In the genomic region with DNA sequence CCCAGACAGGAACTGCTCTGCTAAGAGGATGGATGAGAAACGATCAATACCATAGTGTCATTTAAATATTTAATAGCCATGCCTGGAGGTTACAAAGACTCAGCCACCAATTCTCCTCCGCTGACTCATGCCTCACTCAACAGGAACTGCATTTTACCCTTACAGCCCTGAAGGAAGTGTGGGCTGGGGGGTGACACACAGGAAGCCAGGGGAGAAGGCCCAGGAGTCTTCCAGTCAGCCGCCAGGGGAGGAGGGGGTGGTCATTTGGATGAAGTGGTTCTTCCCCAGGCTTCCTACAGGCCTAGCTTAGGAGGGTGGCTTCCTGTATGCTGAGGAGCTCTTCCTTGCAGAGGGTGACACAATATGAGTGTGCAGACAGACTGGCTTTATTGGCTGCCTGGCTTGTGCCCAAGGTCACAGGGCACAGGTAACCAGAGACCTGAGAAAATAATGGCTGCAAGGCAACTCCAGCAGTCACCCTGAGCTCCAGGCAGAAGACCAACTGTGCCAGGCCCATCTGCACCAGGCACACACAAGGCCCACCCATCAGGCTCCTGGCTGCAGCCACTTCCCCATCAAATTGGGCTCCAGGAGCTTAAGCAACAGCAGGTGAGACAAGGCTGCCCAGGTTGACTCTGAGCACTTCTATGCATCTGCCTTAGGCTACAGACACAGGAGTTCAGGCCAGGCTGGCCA, we compare ENCODE assay signal across 9 cellular contexts. TPM values are rescaled to one million over a fixed set of nuclear protein-coding genes. Genes with fewer than 3 reads are reported as not detected.
DNase-seq lines count a peak whose midpoint lies in the region; ATAC-seq lines count a peak whose summit lies in the region.
"Had no signal": no experiment of that assay in that cellular context is flagged by ENCODE, and none has a peak within 500 bp of the region (broad histone marks: within the 10 kb centered on the region; RNA-seq: fewer than 3 reads in every experiment).

No MANE protein-coding gene starts in this region.

- peak overlapping the region; percentile 55 for H3K9ac ChIP-seq in muscle layer of colon (ENCODE audit: low read length)
- H3K9ac ChIP-seq: KMS-11 had no signal

- peak overlapping the region; percentile 62 for H3K4me3 Mint-ChIP-seq in activated CD8-positive, alpha-beta T cell treated with anti-CD3 and anti-CD28 coated beads, Interleukin-2, amount 10 ng/mL, durations not matched to agents 7 days and 5 days
- H3K4me3 Mint-ChIP-seq in stimulated activated naive B cell treated with anti-CD40 and anti-IgM and Interleukin-4, amounts not matched to agents 10 μg/mL and 1 μg/mL and 100 μg/mL, for 72 hours: no peak overlapping the region

- CTCF ChIA-PET in activated CD8-positive, alpha-beta T cell treated with anti-CD3 and anti-CD28 coated beads, Interleukin-2, amount 10 ng/mL, durations not matched to agents 7 days and 5 days (lab: Charles Lee): interaction anchor here (0.7 to 9.6 kb wide), 8 partner anchors 9 to 71 kb away, joined by 4 to 922 read pairs (median 12); a partner anchor contains a TSS

- POLR2A ChIA-PET in activated CD8-positive, alpha-beta T cell treated with anti-CD3 and anti-CD28 coated beads, Interleukin-2, amount 10 ng/mL, durations not matched to agents 7 days and 5 days (lab: Charles Lee): interaction anchor here (0.6 to 14.6 kb wide), 12 partner anchors 9 to 60 kb away, joined by 3 to 329 read pairs (median 8); a partner anchor contains a TSS

- peaks cover 93% of the 10 kb centered on the region for H3K4me1 Mint-ChIP-seq in activated CD8-positive, alpha-beta T cell treated with anti-CD3 and anti-CD28 coated beads, Interleukin-2, amount 10 ng/mL, durations not matched to agents 7 days and 5 days (ENCODE audit: low read depth)
- H3K4me1 Mint-ChIP-seq in stimulated activated naive B cell treated with anti-CD40 and anti-IgM and Interleukin-4, amounts not matched to agents 10 μg/mL and 1 μg/mL and 100 μg/mL, for 72 hours: peaks cover 43 to 55% of the 10 kb centered on the region in 2 donors

- no peaks in the 10 kb centered on the region for H3K9me3 Mint-ChIP-seq in activated CD8-positive, alpha-beta T cell treated with anti-CD3 and anti-CD28 coated beads, Interleukin-2, amount 10 ng/mL, durations not matched to agents 7 days and 5 days (ENCODE audit: insufficient read depth)
- H3K9me3 Mint-ChIP-seq in stimulated activated naive B cell treated with anti-CD40 and anti-IgM and Interleukin-4, amounts not matched to agents 10 μg/mL and 1 μg/mL and 100 μg/mL, for 72 hours: no peaks in the 10 kb centered on the region

- ATAC-seq in activated CD8-positive, alpha-beta T cell treated with anti-CD3 and anti-CD28 coated beads, Interleukin-2, amount 10 ng/mL, durations not matched to agents 7 days and 5 days: peak; percentile 73
- ATAC-seq in stimulated activated naive B cell treated with anti-CD40 and anti-IgM and Interleukin-4, amounts not matched to agents 10 μg/mL and 1 μg/mL and 100 μg/mL, for 72 hours (replicated peaks): peak; percentile 35 to 38
- no peak for ATAC-seq in HG03108 (IDR thresholded peaks at IDR 0.05; ENCODE audit: unreplicated experiment)
- ATAC-seq in GM18858 (IDR thresholded peaks at IDR 0.05; ENCODE audit: unreplicated experiment): no peak

- peaks cover 90% of the 10 kb centered on the region for H3K4me1 ChIP-seq in muscle layer of colon (ENCODE audit: insufficient read depth, low read length)

- peak overlapping the region; percentile 95 for H3K27ac ChIP-seq in muscle layer of colon (ENCODE audit: low read depth, low read length)
- H3K27ac ChIP-seq: KMS-11 had no signal

- H3K36me3 Mint-ChIP-seq in activated CD8-positive, alpha-beta T cell treated with anti-CD3 and anti-CD28 coated beads, Interleukin-2, amount 10 ng/mL, durations not matched to agents 7 days and 5 days (ENCODE audit: low read depth): peaks cover 5% of the 10 kb centered on the region
- no peaks in the 10 kb centered on the region for H3K36me3 Mint-ChIP-seq in stimulated activated naive B cell treated with anti-CD40 and anti-IgM and Interleukin-4, amounts not matched to agents 10 μg/mL and 1 μg/mL and 100 μg/mL, for 72 hours

- peaks cover 5% of the 10 kb centered on the region for H3K36me3 ChIP-seq in muscle layer of colon (ENCODE audit: insufficient read depth, low read length)

- H3K27me3 ChIP-seq in muscle layer of colon (ENCODE audit: control insufficient read depth in 1 of 2, insufficient read depth in 2 of 2, low read length in 2 of 2): no peaks in the 10 kb centered on the region

- in situ Hi-C loops in Caki2 (cut with HindIII; ENCODE audit: low pct_unique_long_range_greater_than_20kb, low sequenced_read_pairs): no loop called here

- peak overlapping the region; percentile 85 for H3K27ac Mint-ChIP-seq in activated CD8-positive, alpha-beta T cell treated with anti-CD3 and anti-CD28 coated beads, Interleukin-2, amount 10 ng/mL, durations not matched to agents 7 days and 5 days
- H3K27ac Mint-ChIP-seq in stimulated activated naive B cell treated with anti-CD40 and anti-IgM and Interleukin-4, amounts not matched to agents 10 μg/mL and 1 μg/mL and 100 μg/mL, for 72 hours: peak overlapping the region; percentile 42

- no peaks in the 10 kb centered on the region for H3K27me3 Mint-ChIP-seq in activated CD8-positive, alpha-beta T cell treated with anti-CD3 and anti-CD28 coated beads, Interleukin-2, amount 10 ng/mL, durations not matched to agents 7 days and 5 days (ENCODE audit: low read depth)
- peaks cover 59 to 76% of the 10 kb centered on the region in 2 donors for H3K27me3 Mint-ChIP-seq in stimulated activated naive B cell treated with anti-CD40 and anti-IgM and Interleukin-4, amounts not matched to agents 10 μg/mL and 1 μg/mL and 100 μg/mL, for 72 hours

- no peaks in the 10 kb centered on the region for H3K9me3 ChIP-seq in muscle layer of colon (ENCODE audit: low read length)

- peak overlapping the region in 1 of 2 donors; percentile 25 for H3K4me3 ChIP-seq in muscle layer of colon (ENCODE audit: low read depth in 1 of 2, low read length in 2 of 2)

- DNase-seq in Caki2 (ENCODE audit: low read depth): peak; percentile 95
- DNase-seq in NCI-H2227 treated with DMSO at 0.1 percent for 48 hours (lab: John Stamatoyannopoulos, UW): peak; percentile 28
- DNase-seq in activated CD8-positive, alpha-beta T cell treated with anti-CD3 and anti-CD28 coated beads, Interleukin-2, amount 10 ng/mL, durations not matched to agents 7 days and 5 days: peak; percentile 79
- peak; percentile 72 for DNase-seq in effector CD4-positive, alpha-beta T cell
- no peak for DNase-seq in stimulated activated naive B cell treated with anti-CD40 and anti-IgM and Interleukin-4, amounts not matched to agents 10 μg/mL and 1 μg/mL and 100 μg/mL, for 72 hours

RNA-seq across cellular contexts. Expression of a gene that starts 30.6 kb away (rescaled TPM):
- total RNA-seq in Caki2 (2014; rRNA removed; shearing (Covaris generic); ENCODE audit: low replicate concordance): 5,858 and 6,047 TPM in 2 replicates
- 1,000 to 10,000 TPM; 2,051 to 2,121 TPM for total RNA-seq in activated CD8-positive, alpha-beta T cell treated with anti-CD3 and anti-CD28 coated beads, Interleukin-2, amount 10 ng/mL, durations not matched to agents 7 days and 5 days

RNA-seq across cellular contexts. Expression of a gene that starts 34.1 kb away (rescaled TPM):
- total RNA-seq in Caki2 (2014; rRNA removed; shearing (Covaris generic); ENCODE audit: low replicate concordance): 8.2 and 28.8 TPM in 2 replicates
- 100 to 1,000 TPM; 123 to 127 TPM for total RNA-seq in activated CD8-positive, alpha-beta T cell treated with anti-CD3 and anti-CD28 coated beads, Interleukin-2, amount 10 ng/mL, durations not matched to agents 7 days and 5 days

RNA-seq across cellular contexts. Expression of a gene that starts 36.9 kb away (rescaled TPM):
- 44.3 and 51.5 TPM in 2 replicates for total RNA-seq in Caki2 (2014; rRNA removed; shearing (Covaris generic); ENCODE audit: low replicate concordance)
- total RNA-seq in activated CD8-positive, alpha-beta T cell treated with anti-CD3 and anti-CD28 coated beads, Interleukin-2, amount 10 ng/mL, durations not matched to agents 7 days and 5 days: 100 to 1,000 TPM; 109 to 112 TPM

Comparison
In these comparisons a context has a peak if more than half of its experiments do, and no peak if none do; other contexts are left out.
1. ATAC-seq: peak in activated CD8-positive, alpha-beta T cell treated with anti-CD3 and anti-CD28 coated beads, Interleukin-2, amount 10 ng/mL, durations not matched to agents 7 days and 5 days (single experiment) and stimulated activated naive B cell treated with anti-CD40 and anti-IgM and Interleukin-4, amounts not matched to agents 10 μg/mL and 1 μg/mL and 100 μg/mL, for 72 hours (2 of 2); none in HG03108 (single experiment) and GM18858 (single experiment).